In genomic region chr2:215664847-215665525, GRCh38 we compare ENCODE assay signal across 1 cellular context.
TF ChIP-seq lines count a peak whose summit lies in the region.

No MANE protein-coding gene starts in this region.

TF ChIP-seq in HepG2, 621 proteins besides CTCF, POLR2A, EP300 and RAD21 (continued from another document):
- TF ChIP-seq ZNF276 (CRISPR knock-in tag; IDR thresholded peaks at IDR 0.05; ENCODE audit: low read depth) (no peak), ZNF720 (CRISPR knock-in tag; IDR thresholded peaks at IDR 0.05) (no peak), PHF21A (CRISPR knock-in tag; IDR thresholded peaks at IDR 0.05) (no peak), SNAPC5 (CRISPR knock-in tag; IDR thresholded peaks at IDR 0.05; ENCODE audit: borderline replicate concordance) (no peak), FOXP1 (IDR thresholded peaks at IDR 0.05) (no peak), FOXP1 (CRISPR knock-in tag; IDR thresholded peaks at IDR 0.05) (no peak), CEBPB (IDR thresholded peaks at IDR 0.05; ENCODE audit: borderline replicate concordance, low read depth, low read length) (no peak), CBX5 (CRISPR knock-in tag; IDR thresholded peaks at IDR 0.05; ENCODE audit: borderline replicate concordance) (no peak), ZNF629 (CRISPR knock-in tag; conservative IDR thresholded peaks at IDR 0.05) (no peak), FIP1L1 (IDR thresholded peaks at IDR 0.05; ENCODE audit: borderline replicate concordance, insufficient read depth, low read depth, low read length) (no peak), MIXL1 (CRISPR knock-in tag; IDR thresholded peaks at IDR 0.05) (no peak), ZNF549 (CRISPR knock-in tag; IDR thresholded peaks at IDR 0.05) (no peak), ZBTB3 (CRISPR knock-in tag; IDR thresholded peaks at IDR 0.05; ENCODE audit: borderline replicate concordance, low read depth) (no peak), DPF2 (CRISPR knock-in tag; IDR thresholded peaks at IDR 0.05; ENCODE audit: borderline replicate concordance, low read depth) (no peak), SMYD3 (CRISPR knock-in tag; IDR thresholded peaks at IDR 0.05) (no peak), HCFC1 (IDR thresholded peaks at IDR 0.05; ENCODE audit: low read depth, low read length) (no peak), HNF4A (CRISPR knock-in tag; IDR thresholded peaks at IDR 0.05) (no peak), ZNF83 (CRISPR knock-in tag; IDR thresholded peaks at IDR 0.05; ENCODE audit: borderline replicate concordance) (no peak), ZBTB10 (CRISPR knock-in tag; IDR thresholded peaks at IDR 0.05; ENCODE audit: borderline replicate concordance) (no peak), FOSL2 (CRISPR knock-in tag; IDR thresholded peaks at IDR 0.05) (peak; percentile 81), FOSL1 (CRISPR knock-in tag; IDR thresholded peaks at IDR 0.05; ENCODE audit: borderline replicate concordance) (no peak), TBL1XR1 (IDR thresholded peaks at IDR 0.05; ENCODE audit: borderline replicate concordance, low read length, partially characterized antibody) (no peak), JARID2 (CRISPR knock-in tag; IDR thresholded peaks at IDR 0.05; ENCODE audit: insufficient replicate concordance) (no peak), THAP8 (CRISPR knock-in tag; IDR thresholded peaks at IDR 0.05; ENCODE audit: borderline replicate concordance) (no peak), MAFF (IDR thresholded peaks at IDR 0.05; ENCODE audit: low read depth, low read length) (no peak), SNAPC4 (CRISPR knock-in tag; IDR thresholded peaks at IDR 0.05) (no peak), TMF1 (CRISPR knock-in tag; IDR thresholded peaks at IDR 0.05; ENCODE audit: low read depth) (no peak), ZNF790 (CRISPR knock-in tag; IDR thresholded peaks at IDR 0.05; ENCODE audit: borderline replicate concordance) (no peak), ARID5B (CRISPR knock-in tag; IDR thresholded peaks at IDR 0.05) (0 out of 2 replicates have a peak, but pooled peaks have one; percentile 15), SAP130 (CRISPR knock-in tag; IDR thresholded peaks at IDR 0.05; ENCODE audit: low read depth) (no peak), NONO (IDR thresholded peaks at IDR 0.05) (no peak), NONO (CRISPR knock-in tag; conservative IDR thresholded peaks at IDR 0.05) (no peak), REL (CRISPR knock-in tag; conservative IDR thresholded peaks at IDR 0.05) (no peak), SMARCE1 (IDR thresholded peaks at IDR 0.05; ENCODE audit: borderline replicate concordance) (no peak), HMG20A (CRISPR knock-in tag; IDR thresholded peaks at IDR 0.05; ENCODE audit: borderline replicate concordance) (peak; percentile 33; the same call in 1 of the 2 replicates), FOXA3 (CRISPR knock-in tag; IDR thresholded peaks at IDR 0.05) (peak; percentile 38), ZNF652 (CRISPR knock-in tag; IDR thresholded peaks at IDR 0.05; ENCODE audit: borderline replicate concordance, low read depth) (no peak), RBM22 (optimal IDR thresholded peaks at IDR 0.05; ENCODE audit: low read length) (no peak), CEBPG (CRISPR knock-in tag; IDR thresholded peaks at IDR 0.05) (peak; percentile 12; the same call in 1 of the 2 replicates), ZMYM2 (CRISPR knock-in tag; IDR thresholded peaks at IDR 0.05) (no peak)
